In genomic region chr1:108080448-108080847, GRCh38 we compare ENCODE assay signal across 1 cellular context.
TF ChIP-seq lines count a peak whose summit lies in the region.

No MANE protein-coding gene starts in this region.

TF ChIP-seq in K562, 482 proteins besides CTCF, POLR2A, EP300 and RAD21:
- no peak for TF ChIP-seq MGA (IDR thresholded peaks at IDR 0.05)
- TF ChIP-seq CTCFL (IDR thresholded peaks at IDR 0.05; ENCODE audit: borderline replicate concordance, insufficient read depth, low read depth, low read length, poor library complexity, severe bottlenecking), result no peak
- TF ChIP-seq YY1 (IDR thresholded peaks at IDR 0.05; ENCODE audit: borderline replicate concordance in 1 of 3, control insufficient read depth in 1 of 3, extremely low read depth in 1 of 3, insufficient read depth in 3 of 3, insufficient read length in 1 of 3, insufficient replicate concordance in 2 of 3, low read depth in 1 of 3, low read length in 2 of 3), result no peak
- 0 out of 2 replicates have a peak, but pooled peaks have one; percentile 40 for TF ChIP-seq ZNF512 (tag; IDR thresholded peaks at IDR 0.05)
- TF ChIP-seq CUX1 (CRISPR knock-in tag; IDR thresholded peaks at IDR 0.05), result no peak
- no peak for TF ChIP-seq MCM7 (IDR thresholded peaks at IDR 0.05)
- no peak for TF ChIP-seq SETDB1 (IDR thresholded peaks at IDR 0.05; ENCODE audit: low read length)
- 0 out of 2 replicates have a peak, but pooled peaks have one; percentile 29 for TF ChIP-seq NKRF (IDR thresholded peaks at IDR 0.05; ENCODE audit: borderline replicate concordance)
- no peak for TF ChIP-seq FOXA1 (IDR thresholded peaks at IDR 0.05; ENCODE audit: borderline replicate concordance)
- no peak for TF ChIP-seq ATF4 (CRISPR knock-in tag; IDR thresholded peaks at IDR 0.05)
- no peak for TF ChIP-seq RBFOX2 (IDR thresholded peaks at IDR 0.05; ENCODE audit: low read depth, low read length)
- TF ChIP-seq ATF1 (CRISPR knock-in tag; IDR thresholded peaks at IDR 0.05), result no peak
- no peak for TF ChIP-seq ATF1 (tag; IDR thresholded peaks at IDR 0.05)
- no peak for TF ChIP-seq IRF1 (CRISPR knock-in tag; IDR thresholded peaks at IDR 0.05; ENCODE audit: borderline replicate concordance)
- TF ChIP-seq ZFPM2 (CRISPR knock-in tag; IDR thresholded peaks at IDR 0.05), result no peak
- no peak for TF ChIP-seq HMBOX1 (IDR thresholded peaks at IDR 0.05)
- TF ChIP-seq ZSCAN29 (IDR thresholded peaks at IDR 0.05), result 0 out of 2 replicates have a peak, but pooled peaks have one; percentile 14
- no peak for TF ChIP-seq NFATC3 (IDR thresholded peaks at IDR 0.05)
- no peak for TF ChIP-seq KDM5B (IDR thresholded peaks at IDR 0.05; ENCODE audit: insufficient replicate concordance, low read depth, low read length)
- TF ChIP-seq THRB (CRISPR knock-in tag; conservative IDR thresholded peaks at IDR 0.05), result peak; percentile 55; the same call in 1 of the 2 replicates
- TF ChIP-seq CCNT2 (IDR thresholded peaks at IDR 0.05; ENCODE audit: borderline replicate concordance, extremely low read depth, insufficient read length, low read depth, low read length), result no peak
TF ChIP-seq in K562: peak in this region for 4.
